ENCODE assay signal across 8 cellular contexts in genomic region chr3:113531826-113532697, GRCh38. TPM values are rescaled to one million over a fixed set of nuclear protein-coding genes. Genes with fewer than 3 reads are reported as not detected.
A peak's percentile ranks its signal among the peaks of the same experiment; 100 is the strongest.
DNase-seq lines count a peak whose midpoint lies in the region; ATAC-seq and TF ChIP-seq lines count a peak whose summit lies in the region.

TSS of gene SIDT1 (plus strand) at chr3:113532555. CDS start at chr3:113533022, 467 bp downstream.

- H3K36me3 Mint-ChIP-seq in CD4-positive, alpha-beta T cell (ENCODE audit: low read depth): peaks cover 45% of the 10 kb centered on the region
- peaks cover 26% of the 10 kb centered on the region for H3K36me3 Mint-ChIP-seq in activated naive CD4-positive, alpha-beta T cell treated with anti-CD3 and anti-CD28 coated beads, Interleukin-2, amount 10 ng/mL, durations not matched to agents 7 days and 5 days

- peak within 1 kb of the TSS; percentile 94 for H3K27ac ChIP-seq in CD4-positive, alpha-beta T cell (ENCODE audit: low read depth, low read length)
- H3K27ac ChIP-seq in right atrium auricular region (no peak within 1 kb of the TSS), gastrocnemius medialis (no peak within 1 kb of the TSS)

- peak; percentile 78 for ATAC-seq in CD4-positive, alpha-beta T cell (ENCODE audit: poor library complexity)
- ATAC-seq in GM19372 (IDR thresholded peaks at IDR 0.05; ENCODE audit: low read depth, unreplicated experiment) (peak; percentile 57), HG03469 (IDR thresholded peaks at IDR 0.05; ENCODE audit: unreplicated experiment) (peak; percentile 53), gastrocnemius medialis (peak; percentile 36 to 47)

- TF ChIP-seq POLR2A in gastrocnemius medialis (IDR thresholded peaks at IDR 0.05): no peak

- H3K36me3 ChIP-seq in right atrium auricular region (no peaks in the 10 kb centered on the region), gastrocnemius medialis (no peaks in the 10 kb centered on the region)

- no peaks in the 10 kb centered on the region for H3K27me3 ChIP-seq in CD4-positive, alpha-beta T cell (ENCODE audit: control insufficient read depth, insufficient read depth, low read length)
- H3K27me3 ChIP-seq in right atrium auricular region (no peaks in the 10 kb centered on the region), gastrocnemius medialis (peaks cover 22 to 29% (median 24%) of the 10 kb centered on the region in 3 donors)

- H3K4me1 Mint-ChIP-seq in CD4-positive, alpha-beta T cell (ENCODE audit: low read depth): peaks cover 70% of the 10 kb centered on the region
- peaks cover 49% of the 10 kb centered on the region for H3K4me1 Mint-ChIP-seq in activated naive CD4-positive, alpha-beta T cell treated with anti-CD3 and anti-CD28 coated beads, Interleukin-2, amount 10 ng/mL, durations not matched to agents 7 days and 5 days

- H3K4me3 ChIP-seq in right atrium auricular region (peak within 1 kb of the TSS; percentile 40 to 61), gastrocnemius medialis (peak within 1 kb of the TSS; percentile 50 to 69 (median 64))

- H3K4me1 ChIP-seq in right atrium auricular region (peaks cover 0 to 14% of the 10 kb centered on the region in 2 donors), gastrocnemius medialis (peaks cover 6 to 12% of the 10 kb centered on the region in 2 donors)

- no peaks in the 10 kb centered on the region for H3K27me3 Mint-ChIP-seq in CD4-positive, alpha-beta T cell
- peaks cover 16% of the 10 kb centered on the region for H3K27me3 Mint-ChIP-seq in activated naive CD4-positive, alpha-beta T cell treated with anti-CD3 and anti-CD28 coated beads, Interleukin-2, amount 10 ng/mL, durations not matched to agents 7 days and 5 days

- POLR2A ChIA-PET in CD4-positive, alpha-beta T cell (lab: Charles Lee): interaction anchor here (0.6 to 5.9 kb wide), 3 partner anchors 17 to 29 kb away, joined by 3 to 42 read pairs (median 3); partner anchors contain the start of gene SPICE1

- H3K4me3 Mint-ChIP-seq in CD4-positive, alpha-beta T cell: peak within 1 kb of the TSS; percentile 98
- H3K4me3 Mint-ChIP-seq in activated naive CD4-positive, alpha-beta T cell treated with anti-CD3 and anti-CD28 coated beads, Interleukin-2, amount 10 ng/mL, durations not matched to agents 7 days and 5 days: peak within 1 kb of the TSS; percentile 99

- TF ChIP-seq CTCF in CD4-positive, alpha-beta T cell (IDR thresholded peaks at IDR 0.05): peak; percentile 13
- TF ChIP-seq CTCF in right atrium auricular region (IDR thresholded peaks at IDR 0.05) (no peak), gastrocnemius medialis (IDR thresholded peaks at IDR 0.05 in 4 of 5, conservative IDR thresholded peaks at IDR 0.05 in 1 of 5) (no peak)

- no peaks in the 10 kb centered on the region for H3K9me3 Mint-ChIP-seq in CD4-positive, alpha-beta T cell
- H3K9me3 Mint-ChIP-seq in activated naive CD4-positive, alpha-beta T cell treated with anti-CD3 and anti-CD28 coated beads, Interleukin-2, amount 10 ng/mL, durations not matched to agents 7 days and 5 days: no peaks in the 10 kb centered on the region

- in situ Hi-C loops in gastrocnemius medialis (cut with MboI; ENCODE audit: low sequenced_read_pairs in 4 of 4): no loop called here

- intact Hi-C loops in CD4-positive, alpha-beta T cell (cut with DNase I, micrococcal nuclease): loop anchor here (1.0 to 10.0 kb wide), 5 partner anchors 17 to 523 kb away; partner anchors contain the start of genes CCDC191 (in 1 of the 2), QTRT2 (in 1 of the 2), SPICE1 (in 1 of the 2) and USF3 (in 1 of the 2)
- intact Hi-C loops in gastrocnemius medialis (cut with DNase I; ENCODE audit: low total_unique reads) (no loop called here), posterior vena cava (cut with DNase I) (no loop called here)

- no peaks in the 10 kb centered on the region for H3K9me3 ChIP-seq in CD4-positive, alpha-beta T cell (ENCODE audit: control insufficient read depth, low read length)
- H3K9me3 ChIP-seq in right atrium auricular region (no peaks in the 10 kb centered on the region), gastrocnemius medialis (no peaks in the 10 kb centered on the region)

- H3K27ac Mint-ChIP-seq in CD4-positive, alpha-beta T cell: peak within 1 kb of the TSS; percentile 98
- peak within 1 kb of the TSS; percentile 99 for H3K27ac Mint-ChIP-seq in activated naive CD4-positive, alpha-beta T cell treated with anti-CD3 and anti-CD28 coated beads, Interleukin-2, amount 10 ng/mL, durations not matched to agents 7 days and 5 days

- DNase-seq in CD4-positive, alpha-beta T cell: peak; percentile 56 to 70 (median 62)
- DNase-seq in RPMI8226 (peak; percentile 79), right atrium auricular region (ENCODE audit: low spot score) (no peak), gastrocnemius medialis (no peak), posterior vena cava (ENCODE audit: low spot score) (no peak)
- DNase-seq in activated naive CD4-positive, alpha-beta T cell treated with anti-CD3 and anti-CD28 coated beads, Interleukin-2, amount 10 ng/mL, durations not matched to agents 7 days and 5 days: peak; percentile 83

- CTCF ChIA-PET in CD4-positive, alpha-beta T cell (lab: Charles Lee): interaction anchor here (0.6 to 1.9 kb wide), 2 partner anchors 16 to 17 kb away, joined by 4 to 5 read pairs; partner anchors contain the start of gene SPICE1
- CTCF ChIA-PET in activated naive CD4-positive, alpha-beta T cell treated with anti-CD3 and anti-CD28 coated beads, Interleukin-2, amount 10 ng/mL, durations not matched to agents 7 days and 5 days (lab: Charles Lee): interaction anchor here (1.4 kb wide), 1 partner anchor 33 kb away, joined by 4 read pairs; no protein-coding TSS in a partner anchor

RNA-seq across cellular contexts. Expression of gene SIDT1, which starts in this region (rescaled TPM):
- total RNA-seq in CD4-positive, alpha-beta T cell: 10 to 100 TPM; 28.8 to 37.3 TPM
- under 1 TPM; 0.15 to 0.16 TPM for total RNA-seq in right atrium auricular region
- total RNA-seq in gastrocnemius medialis: under 1 TPM in 3 of 4 donors, not detected in 1; 0.13 to 0.87 (median 0.19) TPM
- total RNA-seq in posterior vena cava: 1 to 10 TPM in 1 of 2 donors, under 1 TPM in 1; 1.00 to 2.1 TPM

Comparison
In these comparisons a context has a peak if more than half of its experiments do, and no peak if none do; other contexts are left out.
1. RNA of gene SIDT1 (total RNA-seq): 28.8 to 37.3 TPM in CD4-positive, alpha-beta T cell; 1.00 to 2.1 TPM in posterior vena cava, 0.13 to 0.87 TPM in gastrocnemius medialis and 0.15 to 0.16 TPM in right atrium auricular region; every median in the first group is over 4 times any median in the second.
2. Peak in ATAC-seq and H3K4me3 ChIP-seq in gastrocnemius medialis; RNA of the gene not detected or under 1 TPM.
3. DNase-seq: peak in CD4-positive, alpha-beta T cell (10 of 10), RPMI8226 (single experiment) and activated naive CD4-positive, alpha-beta T cell treated with anti-CD3 and anti-CD28 coated beads, Interleukin-2, amount 10 ng/mL, durations not matched to agents 7 days and 5 days (single experiment); none in right atrium auricular region (single experiment), gastrocnemius medialis (0 of 2) and posterior vena cava (single experiment).
4. intact Hi-C loops: an anchor here in CD4-positive, alpha-beta T cell (1.0 to 10.0 kb wide); none called in gastrocnemius medialis and posterior vena cava.
5. Peak in every context shown above with its lines, with median percentiles within 50 percentile points of each other: ATAC-seq.